Comparison of ENCODE assay signal across 1 cellular context in genomic region chr3:54228806-54229205, GRCh38.
TF ChIP-seq lines count a peak whose summit lies in the region.

No MANE protein-coding gene starts in this region.

TF ChIP-seq in H1, 55 proteins besides CTCF, POLR2A, EP300 and RAD21 (continued from another document):
- no peak for TF ChIP-seq CHD7 (IDR thresholded peaks at IDR 0.05; ENCODE audit: insufficient replicate concordance, low read length)
- no peak for TF ChIP-seq POU5F1 (IDR thresholded peaks at IDR 0.05; ENCODE audit: low read depth, low read length)
- TF ChIP-seq TAF1 (IDR thresholded peaks at IDR 0.05; ENCODE audit: low read depth, low read length) = no peak
- no peak for TF ChIP-seq HDAC6 (IDR thresholded peaks at IDR 0.05; ENCODE audit: low read depth, low read length)
- no peak for TF ChIP-seq TAF7 (optimal IDR thresholded peaks at IDR 0.05; ENCODE audit: borderline replicate concordance, low read depth, low read length)
- TF ChIP-seq ATF2 (IDR thresholded peaks at IDR 0.05; ENCODE audit: low read length) = no peak
- no peak for TF ChIP-seq ATF3 (IDR thresholded peaks at IDR 0.05; ENCODE audit: insufficient read depth, low read depth, low read length)
- TF ChIP-seq SP1 (IDR thresholded peaks at IDR 0.05; ENCODE audit: low read depth, low read length) = no peak
- no peak for TF ChIP-seq SRF (IDR thresholded peaks at IDR 0.05; ENCODE audit: low read depth, low read length)
- TF ChIP-seq FOSL1 (IDR thresholded peaks at IDR 0.05; ENCODE audit: insufficient read depth, low read depth, low read length) = no peak
- TF ChIP-seq BACH1 (IDR thresholded peaks at IDR 0.05; ENCODE audit: low read length) = no peak
- no peak for TF ChIP-seq NANOG (IDR thresholded peaks at IDR 0.05; ENCODE audit: insufficient read depth, low read depth, low read length, poor library complexity, severe bottlenecking)
